In genomic region chrX:110133735-110134370, GRCh38 we compare ENCODE assay signal across 19 cellular contexts.
DNase-seq lines count a peak whose midpoint lies in the region; ATAC-seq and TF ChIP-seq lines count a peak whose summit lies in the region.
"Had no signal": no experiment of that assay in that cellular context is flagged by ENCODE, and none has a peak within 500 bp of the region (broad histone marks: within the 10 kb centered on the region; RNA-seq: fewer than 3 reads in every experiment).

No MANE protein-coding gene starts in this region.

- H3K36me3 ChIP-seq in left lung: no peaks in the 10 kb centered on the region

- no peak overlapping the region for H3K4me3 ChIP-seq in left lung
- H3K4me3 ChIP-seq: SK-N-MC, smooth muscle cell had no signal

- no peak for TF ChIP-seq CTCF in left lung (IDR thresholded peaks at IDR 0.05)

- ATAC-seq in GM19023 (IDR thresholded peaks at IDR 0.05; ENCODE audit: unreplicated experiment) (peak; percentile 76), HG03460 (IDR thresholded peaks at IDR 0.05; ENCODE audit: unreplicated experiment) (peak; percentile 62), left lung (peak; percentile 83), HG02973 (IDR thresholded peaks at IDR 0.05; ENCODE audit: unreplicated experiment) (no peak), GM19455 (IDR thresholded peaks at IDR 0.05; ENCODE audit: unreplicated experiment) (no peak)
- ATAC-seq: left cardiac atrium, PC-3 had no signal

- no peaks in the 10 kb centered on the region for H3K4me1 ChIP-seq in left lung

- peaks cover 0 to 5% of the 10 kb centered on the region in 2 donors for H3K27me3 ChIP-seq in left lung

- intact Hi-C loops in left lung (cut with DNase I): no loop called here

- DNase-seq in DMS53 (lab: John Stamatoyannopoulos, UW): peak; percentile 7
- no peak for DNase-seq in DMS53 treated with DMSO at 0.1 percent for 48 hours (lab: John Stamatoyannopoulos, UW; ENCODE audit: unreplicated experiment)
- DNase-seq in left lung: no peak
- no peak for DNase-seq in stimulated activated CD4-positive, alpha-beta T cell treated with anti-CD3 and anti-CD28 coated beads, Interleukin-4, amount 100 ng/mL, for 1 hour
- DNase-seq: 8988T; activated naive CD4-positive, alpha-beta T cell treated with anti-CD3 and anti-CD28 coated beads, Interleukin-2, amount 10 ng/mL, durations not matched to agents 7 days and 5 days; left cardiac atrium; NCI-H1436; NCI-H446; PC-3; posterior cingulate gyrus had no signal

- no peak overlapping the region for H3K27ac ChIP-seq in left lung
- H3K27ac ChIP-seq: C4-2B, KMS-11, SK-N-MC had no signal

- H3K9me3 ChIP-seq in left lung: no peaks in the 10 kb centered on the region

Comparison
In these comparisons a context has a peak if more than half of its experiments do, and no peak if none do; other contexts are left out.
1. ATAC-seq: peak in GM19023 (single experiment), HG03460 (single experiment) and left lung (single experiment); none in HG02973 (single experiment) and GM19455 (single experiment).